12 cellular contexts compared by ENCODE assay signal in the genomic region with DNA sequence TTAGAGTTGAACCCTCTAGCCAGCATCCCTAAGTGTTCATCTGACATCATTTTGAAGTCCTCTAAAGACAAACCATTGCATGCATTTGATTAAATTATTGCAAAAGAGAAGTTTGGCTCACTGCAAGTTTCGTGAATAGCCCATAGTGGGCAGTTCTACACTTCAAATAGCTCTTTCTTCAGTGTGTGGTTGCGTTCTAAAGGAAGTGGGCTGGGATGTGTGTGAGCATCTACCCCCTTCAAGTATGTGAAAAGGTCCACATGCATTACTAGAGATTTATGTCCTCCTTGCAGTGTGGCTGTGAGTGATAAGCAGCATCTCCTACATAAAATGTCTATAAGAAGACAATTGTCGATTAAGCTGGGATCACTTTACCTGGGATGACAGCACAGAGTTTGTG. TPM values are rescaled to one million over a fixed set of nuclear protein-coding genes. Genes with fewer than 3 reads are reported as not detected.
"Had no signal": no experiment of that assay in that cellular context is flagged by ENCODE, and none has a peak within 500 bp of the region (broad histone marks: within the 10 kb centered on the region; RNA-seq: fewer than 3 reads in every experiment).

No MANE protein-coding gene starts in this region.

- ATAC-seq: body of pancreas had no signal

- H3K4me1 Mint-ChIP-seq: activated CD4-positive, alpha-beta T cell treated with anti-CD3 and anti-CD28 coated beads, Interleukin-2, amount 10 ng/mL, durations not matched to agents 7 days and 5 days; activated naive CD8-positive, alpha-beta T cell treated with anti-CD3 and anti-CD28 coated beads, Interleukin-2, amount 50 U/mL, for 24 hours had no signal

- H3K27ac Mint-ChIP-seq: activated CD4-positive, alpha-beta memory T cell treated with anti-CD3 and anti-CD28 coated beads for 36 hours; activated CD4-positive, alpha-beta T cell treated with anti-CD3 and anti-CD28 coated beads, Interleukin-2, amount 10 ng/mL, durations not matched to agents 7 days and 5 days; activated naive CD8-positive, alpha-beta T cell treated with anti-CD3 and anti-CD28 coated beads, Interleukin-2, amount 50 U/mL, for 24 hours; T-helper 1 cell treated with Interleukin-12 subunit alpha and Interleukin-12 subunit beta and Interleukin-4 antibody, amounts not matched to agents 30 μg/mL and 1 μg/mL, for 36 hours had no signal

- H3K36me3 Mint-ChIP-seq: activated CD4-positive, alpha-beta memory T cell treated with anti-CD3 and anti-CD28 coated beads for 36 hours had no signal

- H3K4me3 Mint-ChIP-seq: activated CD4-positive, alpha-beta memory T cell treated with anti-CD3 and anti-CD28 coated beads for 36 hours; activated CD4-positive, alpha-beta T cell treated with anti-CD3 and anti-CD28 coated beads, Interleukin-2, amount 10 ng/mL, durations not matched to agents 7 days and 5 days; activated naive CD8-positive, alpha-beta T cell treated with anti-CD3 and anti-CD28 coated beads, Interleukin-2, amount 50 U/mL, for 24 hours; T-helper 1 cell treated with Interleukin-12 subunit alpha and Interleukin-12 subunit beta and Interleukin-4 antibody, amounts not matched to agents 30 μg/mL and 1 μg/mL, for 36 hours had no signal

- DNase-seq: amniotic stem cell, SHP77 treated with DMSO at 0.1 percent for 48 hours had no signal

- H3K9me3 Mint-ChIP-seq: activated CD4-positive, alpha-beta memory T cell treated with anti-CD3 and anti-CD28 coated beads for 36 hours; activated CD4-positive, alpha-beta T cell treated with anti-CD3 and anti-CD28 coated beads, Interleukin-2, amount 10 ng/mL, durations not matched to agents 7 days and 5 days; activated naive CD8-positive, alpha-beta T cell treated with anti-CD3 and anti-CD28 coated beads, Interleukin-2, amount 50 U/mL, for 24 hours; T-helper 1 cell treated with Interleukin-12 subunit alpha and Interleukin-12 subunit beta and Interleukin-4 antibody, amounts not matched to agents 30 μg/mL and 1 μg/mL, for 36 hours had no signal

- H3K27me3 ChIP-seq: ascending aorta, body of pancreas had no signal

- H3K4me3 ChIP-seq: ascending aorta, body of pancreas, PC-9 had no signal

- H3K36me3 ChIP-seq: ascending aorta had no signal

- H3K4me2 ChIP-seq: PC-9 had no signal

- H3K27ac ChIP-seq: ascending aorta, body of pancreas, PC-9 had no signal

- H3K4me1 ChIP-seq: ascending aorta, body of pancreas had no signal

- H3K9me3 ChIP-seq: ascending aorta, body of pancreas had no signal

- H2AFZ ChIP-seq: PC-9 had no signal

RNA-seq across cellular contexts. Expression of a gene that starts 54.6 kb away (rescaled TPM):
- total RNA-seq: activated CD4-positive, alpha-beta memory T cell treated with anti-CD3 and anti-CD28 coated beads for 36 hours; activated CD4-positive, alpha-beta T cell treated with anti-CD3 and anti-CD28 coated beads, Interleukin-2, amount 10 ng/mL, durations not matched to agents 7 days and 5 days; ascending aorta; bronchial epithelial cell; NCI-H460; PC-9; SK-MEL-5 had no signal
